25 cellular contexts compared by ENCODE assay signal in genomic region chr1:232937741-232938375, GRCh38. TPM values are rescaled to one million over a fixed set of nuclear protein-coding genes. Genes with fewer than 3 reads are reported as not detected.
DNase-seq lines count a peak whose midpoint lies in the region; ATAC-seq and TF ChIP-seq lines count a peak whose summit lies in the region.
"Had no signal": no experiment of that assay in that cellular context is flagged by ENCODE, and none has a peak within 500 bp of the region (broad histone marks: within the 10 kb centered on the region; RNA-seq: fewer than 3 reads in every experiment).

No MANE protein-coding gene starts in this region.

- H3K4me1 ChIP-seq in aorta (ENCODE audit: control insufficient read depth in 1 of 2, insufficient read depth in 2 of 2, low read length in 2 of 2) = no peaks in the 10 kb centered on the region
- H3K4me1 ChIP-seq: esophagus squamous epithelium had no signal

- no peaks in the 10 kb centered on the region for H3K27me3 Mint-ChIP-seq in T-helper 2 cell treated with Interferon-gamma antibody and Interleukin-4, amounts not matched to agents 5 μg/mL and 100 μg/mL, for 36 hours (ENCODE audit: low read depth)
- H3K27me3 Mint-ChIP-seq in effector memory CD8-positive, alpha-beta T cell = peaks cover 15 to 39% of the 10 kb centered on the region in 2 donors

- H3K36me3 Mint-ChIP-seq in T-helper 2 cell treated with Interferon-gamma antibody and Interleukin-4, amounts not matched to agents 5 μg/mL and 100 μg/mL, for 36 hours (ENCODE audit: low read depth) = peaks cover 2% of the 10 kb centered on the region
- no peaks in the 10 kb centered on the region for H3K36me3 Mint-ChIP-seq in effector memory CD8-positive, alpha-beta T cell (ENCODE audit: insufficient read depth)
- H3K36me3 Mint-ChIP-seq: memory B cell; stimulated activated memory B cell treated with anti-CD40 and anti-IgM and Interleukin-4, amounts not matched to agents 10 μg/mL and 1 μg/mL and 100 μg/mL, for 72 hours had no signal

- peaks cover 14% of the 10 kb centered on the region for H3K4me1 Mint-ChIP-seq in T-helper 2 cell treated with Interferon-gamma antibody and Interleukin-4, amounts not matched to agents 5 μg/mL and 100 μg/mL, for 36 hours (ENCODE audit: low read depth)
- H3K4me1 Mint-ChIP-seq in effector memory CD8-positive, alpha-beta T cell (ENCODE audit: low read depth in 2 of 2) = no peaks in the 10 kb centered on the region
- H3K4me1 Mint-ChIP-seq: memory B cell; stimulated activated memory B cell treated with anti-CD40 and anti-IgM and Interleukin-4, amounts not matched to agents 10 μg/mL and 1 μg/mL and 100 μg/mL, for 72 hours had no signal

- H3K9me3 Mint-ChIP-seq in T-helper 2 cell treated with Interferon-gamma antibody and Interleukin-4, amounts not matched to agents 5 μg/mL and 100 μg/mL, for 36 hours = no peaks in the 10 kb centered on the region
- H3K9me3 Mint-ChIP-seq in effector memory CD8-positive, alpha-beta T cell = no peaks in the 10 kb centered on the region

- peaks cover 3% of the 10 kb centered on the region for H3K9me3 ChIP-seq in aorta (ENCODE audit: control insufficient read depth, low read length)
- H3K9me3 ChIP-seq: esophagus squamous epithelium, suprapubic skin had no signal

- 56 to 60% methylated on average over 8 of the region's 8 CpGs for WGBS in aorta, 2 donors

- H3K4me3 Mint-ChIP-seq in T-helper 2 cell treated with Interferon-gamma antibody and Interleukin-4, amounts not matched to agents 5 μg/mL and 100 μg/mL, for 36 hours = peak overlapping the region; percentile 15
- H3K4me3 Mint-ChIP-seq in effector memory CD8-positive, alpha-beta T cell = no peak overlapping the region
- H3K4me3 Mint-ChIP-seq: activated T-cell treated with anti-CD3 and anti-CD28 coated beads, Interleukin-2, amount 50 U/mL, for 72 hours; memory B cell; stimulated activated memory B cell treated with anti-CD40 and anti-IgM and Interleukin-4, amounts not matched to agents 10 μg/mL and 1 μg/mL and 100 μg/mL, for 72 hours had no signal

- intact Hi-C loops in aorta (cut with DNase I) = no loop called here
- intact Hi-C loops in left colon (cut with DNase I, micrococcal nuclease) = no loop called here

- ATAC-seq in omental fat pad (ENCODE audit: low FRiP score) (no peak), aorta (ENCODE audit: low FRiP score) (no peak), left colon (no peak)
- no peak for ATAC-seq in effector memory CD8-positive, alpha-beta T cell (replicated peaks)
- ATAC-seq: activated T-cell treated with anti-CD3 and anti-CD28 coated beads, Interleukin-2, amount 50 U/mL, for 72 hours; stimulated activated memory B cell treated with anti-CD40 and anti-IgM and Interleukin-4, amounts not matched to agents 10 μg/mL and 1 μg/mL and 100 μg/mL, for 72 hours had no signal

- H3K4me3 ChIP-seq in aorta (ENCODE audit: low read length in 2 of 2) = no peak overlapping the region
- H3K4me3 ChIP-seq: esophagus squamous epithelium, skin epidermis, suprapubic skin had no signal

- no peak overlapping the region for H3K27ac ChIP-seq in aorta (ENCODE audit: low read depth in 1 of 2, low read length in 2 of 2)
- H3K27ac ChIP-seq: esophagus squamous epithelium, skin epidermis, suprapubic skin had no signal

- peak overlapping the region; percentile 74 for H3K27ac Mint-ChIP-seq in T-helper 2 cell treated with Interferon-gamma antibody and Interleukin-4, amounts not matched to agents 5 μg/mL and 100 μg/mL, for 36 hours
- H3K27ac Mint-ChIP-seq in effector memory CD8-positive, alpha-beta T cell = no peak overlapping the region
- H3K27ac Mint-ChIP-seq: activated T-cell treated with anti-CD3 and anti-CD28 coated beads, Interleukin-2, amount 50 U/mL, for 72 hours; memory B cell; stimulated activated memory B cell treated with anti-CD40 and anti-IgM and Interleukin-4, amounts not matched to agents 10 μg/mL and 1 μg/mL and 100 μg/mL, for 72 hours had no signal

- H3K36me3 ChIP-seq in aorta (ENCODE audit: control insufficient read depth in 1 of 2, insufficient read depth in 2 of 2, low read length in 1 of 2) = no peaks in the 10 kb centered on the region
- H3K36me3 ChIP-seq: esophagus squamous epithelium, suprapubic skin had no signal

- DNase-seq in CMK (ENCODE audit: low read depth) (peak; percentile 55), MV-4-11 (lab: John Stamatoyannopoulos, UW) (peak; percentile 90), fibroblast of gingiva (ENCODE audit: low read depth) (peak; percentile 34), omental fat pad (ENCODE audit: low spot score) (no peak), aorta (no peak), left colon (no peak)
- DNase-seq in T-helper 2 cell treated with Interferon-gamma antibody and Interleukin-4, amounts not matched to agents 5 μg/mL and 100 μg/mL, for 36 hours (ENCODE audit: low spot score) = no peak
- no peak for DNase-seq in effector memory CD8-positive, alpha-beta T cell
- DNase-seq: ACHN; activated CD4-positive, alpha-beta T cell treated with anti-CD3 and anti-CD28 coated beads for 4 hours; activated naive CD4-positive, alpha-beta T cell treated with anti-CD3 and anti-CD28 coated beads, Interleukin-2, amount 50 U/mL, for 16 hours; activated T-cell treated with anti-CD3 and anti-CD28 coated beads, Interleukin-2, amount 50 U/mL, for 72 hours; C1 segment of cervical spinal cord; effector CD4-positive, alpha-beta T cell; esophagus squamous epithelium; glutamatergic neuron; NCI-H1092; NCI-H2029; NK-92 treated with Interleukin-12 subunit alpha and Interleukin-12 subunit beta, amount 100 ng/mL, for 24 hours; nucleus accumbens; stimulated activated CD4-positive, alpha-beta T cell treated with anti-CD3 and anti-CD28 coated beads, Interleukin-2, amount 100 ng/mL, for 24 hours had no signal

- H3K27me3 ChIP-seq in aorta (ENCODE audit: control insufficient read depth in 1 of 2, insufficient read depth in 2 of 2, low read length in 1 of 2) = peaks cover 0 to 3% of the 10 kb centered on the region in 2 donors
- H3K27me3 ChIP-seq: suprapubic skin had no signal

- no peak for TF ChIP-seq CTCF in omental fat pad (IDR thresholded peaks at IDR 0.05)

RNA-seq across cellular contexts. Expression of gene NTPCR, which starts 12.6 kb away (rescaled TPM):
- total RNA-seq in omental fat pad = 10 to 100 TPM; 18.5 to 32.9 (median 25.1) TPM
- total RNA-seq in aorta = 10 to 100 TPM; 21.3 to 31.3 TPM
- 10 to 100 TPM; 31.2 to 62.0 TPM for polyA plus RNA-seq in aorta
- total RNA-seq in left colon = 10 to 100 TPM; 51.2 to 54.0 TPM

Comparison
In these comparisons a context has a peak if more than half of its experiments do, and no peak if none do; other contexts are left out.
1. DNase-seq: peak in CMK (single experiment), MV-4-11 (single experiment) and fibroblast of gingiva (single experiment); none in T-helper 2 cell treated with Interferon-gamma antibody and Interleukin-4, amounts not matched to agents 5 μg/mL and 100 μg/mL, for 36 hours (single experiment), omental fat pad (single experiment), effector memory CD8-positive, alpha-beta T cell (0 of 3), aorta (0 of 2) and left colon (0 of 2).